In the genomic region with DNA sequence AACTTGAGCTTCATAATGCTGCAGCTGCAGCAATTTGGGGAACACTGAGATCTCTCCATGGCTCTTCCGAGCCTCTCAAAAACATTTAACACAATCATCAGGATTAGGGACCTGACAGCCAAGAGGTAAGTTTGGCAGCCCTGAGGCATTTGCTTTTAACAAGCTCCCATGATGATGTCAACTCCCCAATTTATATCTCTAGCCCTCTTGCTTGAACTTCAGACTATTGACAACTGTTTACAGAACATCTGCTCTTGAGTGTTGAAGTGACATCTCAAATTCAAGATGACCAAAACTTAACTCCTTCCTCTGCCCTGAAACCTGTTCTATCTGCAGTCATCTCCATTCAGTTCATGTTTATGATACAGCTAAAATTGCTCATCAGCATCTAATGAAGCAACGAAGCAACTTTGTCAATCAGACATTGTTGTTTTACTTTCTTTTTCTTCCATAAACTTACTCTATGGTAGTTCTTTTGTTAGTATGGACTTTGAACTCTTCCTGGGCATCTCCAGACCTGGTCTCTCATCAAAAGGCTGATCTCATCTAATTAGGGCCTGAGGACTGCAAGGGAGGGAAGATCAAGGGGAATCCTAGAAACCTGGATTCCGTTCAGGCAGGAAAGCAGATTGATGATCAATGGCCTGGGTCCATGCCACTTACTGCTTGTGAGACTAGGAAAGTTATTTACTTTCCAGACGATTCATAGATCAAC, we compare ENCODE assay signal across 22 cellular contexts. TPM values are rescaled to one million over a fixed set of nuclear protein-coding genes. Genes with fewer than 3 reads are reported as not detected.
DNase-seq lines count a peak whose midpoint lies in the region; ATAC-seq and TF ChIP-seq lines count a peak whose summit lies in the region.
"Had no signal": no experiment of that assay in that cellular context is flagged by ENCODE, and none has a peak within 500 bp of the region (broad histone marks: within the 10 kb centered on the region; RNA-seq: fewer than 3 reads in every experiment).

No MANE protein-coding gene starts in this region.

- intact Hi-C loops in mucosa of descending colon (cut with DNase I, micrococcal nuclease): no loop called here

- H3K4me3 ChIP-seq in HEK293 (ENCODE audit: low read depth, low read length) (no peak overlapping the region), epithelial cell of proximal tubule (ENCODE audit: low read depth, low read length) (no peak overlapping the region), mucosa of descending colon (no peak overlapping the region), smooth muscle cell (no peak overlapping the region)
- H3K4me3 ChIP-seq: GM23338, HAP-1, Peyer's patch had no signal

- H3K4me2 ChIP-seq in smooth muscle cell: no peak overlapping the region
- H3K4me2 ChIP-seq: GM23338 had no signal

- no peaks in the 10 kb centered on the region for H3K79me2 ChIP-seq in smooth muscle cell (ENCODE audit: low read depth)

- no peak overlapping the region for H3K9ac ChIP-seq in smooth muscle cell (ENCODE audit: low read depth)

- H3K9me3 ChIP-seq in HEK293 (ENCODE audit: control insufficient read depth, insufficient read depth, low read depth, low read length) (no peaks in the 10 kb centered on the region), mucosa of descending colon (no peaks in the 10 kb centered on the region), smooth muscle cell (replicated peaks; ENCODE audit: low read depth) (no peaks in the 10 kb centered on the region)
- H3K9me3 ChIP-seq: BE2C, HAP-1, Peyer's patch had no signal

- CTCF ChIA-PET in HEK293 (lab: Yijun Ruan, JAX): interaction anchor here (0.6 to 3.4 kb wide), 4 partner anchors 11 to 1064 kb away, joined by 3 to 21 read pairs (median 4); no protein-coding TSS in a partner anchor

- POLR2A ChIA-PET in HEK293 (lab: Yijun Ruan, JAX): interaction anchor here (1.3 to 3.0 kb wide), 2 partner anchors 9 to 13 kb away, joined by 3 to 7 read pairs; no protein-coding TSS in a partner anchor

- TF ChIP-seq CTCF in HEK293 (tag by site-specific recombination; IDR thresholded peaks at IDR 0.05) (no peak), epithelial cell of proximal tubule (conservative IDR thresholded peaks at IDR 0.05; ENCODE audit: low read depth, low read length) (no peak), mucosa of descending colon (IDR thresholded peaks at IDR 0.05) (no peak), smooth muscle cell (IDR thresholded peaks at IDR 0.05; ENCODE audit: borderline replicate concordance, insufficient read depth, poor library complexity, severe bottlenecking) (no peak)

- WGBS in smooth muscle cell (ENCODE audit: low lambda C conversion rate): 79% methylated on average over 4 of the region's 4 CpGs

- no peak overlapping the region for H3K27ac ChIP-seq in HEK293 (ENCODE audit: extremely low read depth, low read depth, low read length)
- no peak overlapping the region for H3K27ac ChIP-seq in smooth muscle cell (ENCODE audit: low read depth)
- H3K27ac ChIP-seq: Peyer's patch had no signal

- DNase-seq in DMS79 (lab: John Stamatoyannopoulos, UW): peak; percentile 82
- DNase-seq in epithelial cell of proximal tubule (ENCODE audit: low read depth): peak; percentile 69
- DNase-seq in mucosa of descending colon: no peak
- no peak for DNase-seq in smooth muscle cell (lab: John Stamatoyannopoulos, UW; ENCODE audit: unreplicated experiment)
- DNase-seq in cerebellar nuclear complex (lab: John Stamatoyannopoulos, UW): no peak
- DNase-seq: BE2C, COR-L47, Karpas-422, NCI-H1694, NCI-H2081, NCI-H524, NCI-H82, Peyer's patch had no signal

- no peak overlapping the region for H2AFZ ChIP-seq in smooth muscle cell (ENCODE audit: low read depth)
- H2AFZ ChIP-seq: GM23338 had no signal

- no peaks in the 10 kb centered on the region for H3K36me3 ChIP-seq in HEK293 (ENCODE audit: control insufficient read depth in 2 of 2, insufficient read depth in 1 of 2, low read length in 2 of 2)
- H3K36me3 ChIP-seq in mucosa of descending colon (ENCODE audit: low read depth): no peaks in the 10 kb centered on the region
- H3K36me3 ChIP-seq in smooth muscle cell (ENCODE audit: low read depth): no peaks in the 10 kb centered on the region
- H3K36me3 ChIP-seq: BE2C, HAP-1, Peyer's patch had no signal

- no peaks in the 10 kb centered on the region for H4K20me1 ChIP-seq in smooth muscle cell (ENCODE audit: low read depth)

- H3K4me1 ChIP-seq in HEK293 (ENCODE audit: control insufficient read depth, insufficient read depth, low read length) (no peaks in the 10 kb centered on the region), mucosa of descending colon (ENCODE audit: low read depth) (peaks cover 7% of the 10 kb centered on the region), smooth muscle cell (ENCODE audit: low read depth) (no peaks in the 10 kb centered on the region)
- H3K4me1 ChIP-seq: BE2C, HAP-1, Peyer's patch had no signal

- ATAC-seq in mucosa of descending colon (peak; percentile 84), HG02642 (IDR thresholded peaks at IDR 0.05; ENCODE audit: poor library complexity, unreplicated experiment) (no peak), HG02840 (IDR thresholded peaks at IDR 0.05; ENCODE audit: low FRiP score, unreplicated experiment) (no peak)
- ATAC-seq: GM23338 had no signal

- H3F3A ChIP-seq in smooth muscle cell (ENCODE audit: low read depth): no peaks in the 10 kb centered on the region

- H3K27me3 ChIP-seq in smooth muscle cell (ENCODE audit: low read depth): peaks cover 16% of the 10 kb centered on the region
- H3K27me3 ChIP-seq: BE2C, Peyer's patch had no signal

TF ChIP-seq in HEK293, 187 proteins besides CTCF, POLR2A, EP300 and RAD21:
- peak; percentile 52 for TF ChIP-seq ZBTB17 (tag by site-specific recombination; IDR thresholded peaks at IDR 0.05)
- no peak for TF ChIP-seq ZFP37 (tag by site-specific recombination; IDR thresholded peaks at IDR 0.05)
- no peak for TF ChIP-seq ZNF585B (tag by site-specific recombination; IDR thresholded peaks at IDR 0.05)
- TF ChIP-seq ZBTB48 (tag by site-specific recombination; IDR thresholded peaks at IDR 0.05): no peak

RNA-seq across cellular contexts. Expression of gene SEMA4F, which starts 48.1 kb away (rescaled TPM):
- 10.3 and 13.8 TPM in 2 replicates for total RNA-seq in epithelial cell of proximal tubule
- 1 to 10 TPM; 3.9 to 5.7 (median 4.4) TPM for total RNA-seq in mucosa of descending colon
- 8.5 and 10.1 TPM in 2 replicates for total RNA-seq in smooth muscle cell
- 14.2 and 16.7 TPM in 2 replicates for polyA plus RNA-seq in smooth muscle cell

RNA-seq across cellular contexts. Expression of gene M1AP, which starts 54.0 kb away (rescaled TPM):
- total RNA-seq in epithelial cell of proximal tubule: 1.7 and 2.5 TPM in 2 replicates
- total RNA-seq in mucosa of descending colon: under 1 TPM; 0.19 to 0.43 (median 0.31) TPM
- total RNA-seq in smooth muscle cell: 1.2 TPM in 2 replicates
- 1.0 and 2.8 TPM in 2 replicates for polyA plus RNA-seq in smooth muscle cell
- total RNA-seq: A673, Daoy, M059J, OCI-LY7, Peyer's patch had no signal

Comparison
In these comparisons a context has a peak if more than half of its experiments do, and no peak if none do; other contexts are left out.
1. DNase-seq: peak in DMS79 (single experiment) and epithelial cell of proximal tubule (single experiment); none in mucosa of descending colon (0 of 3), smooth muscle cell (single experiment) and cerebellar nuclear complex (0 of 2).